ENCODE assay signal across 7 cellular contexts in the genomic region with DNA sequence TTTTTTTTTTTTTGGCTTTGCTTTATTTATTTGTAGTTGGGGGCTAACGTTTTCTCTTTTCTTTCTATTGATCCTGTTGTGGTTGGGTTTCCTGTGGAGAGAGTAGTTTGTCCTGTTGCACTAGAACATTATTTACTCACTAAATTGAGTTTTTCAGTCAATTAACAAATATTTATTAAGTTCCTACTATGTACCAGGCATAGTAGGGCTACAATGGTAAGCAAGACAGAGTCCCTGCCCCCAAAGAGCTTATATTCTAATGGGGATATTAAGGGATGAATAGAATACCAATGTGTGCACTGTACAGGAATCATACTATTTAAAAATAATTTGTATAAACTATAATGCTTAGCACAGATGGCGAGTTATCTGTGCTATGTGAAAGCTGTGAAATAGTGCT.
"Had no signal": no experiment of that assay in that cellular context is flagged by ENCODE, and none has a peak within 500 bp of the region (broad histone marks: within the 10 kb centered on the region; RNA-seq: fewer than 3 reads in every experiment).

No MANE protein-coding gene starts in this region.

- ATAC-seq: GM23338 had no signal

- FAIRE-seq: H1, H54 had no signal

- DNase-seq: H9, HCEC 1CT, KG1 had no signal

- H3K4me2 ChIP-seq: GM23338 had no signal

- H2AFZ ChIP-seq: GM23338 had no signal

- H3K27ac ChIP-seq: HL-60 had no signal

- H3K4me3 ChIP-seq: GM23338 had no signal
